Comparison of ENCODE assay signal across 34 cellular contexts in genomic region chr3:131995936-131996335, GRCh38. TPM values are rescaled to one million over a fixed set of nuclear protein-coding genes. Genes with fewer than 3 reads are reported as not detected.
"Had no signal": no experiment of that assay in that cellular context is flagged by ENCODE, and none has a peak within 500 bp of the region (broad histone marks: within the 10 kb centered on the region; RNA-seq: fewer than 3 reads in every experiment).

No MANE protein-coding gene starts in this region.

- H3K27me3 Mint-ChIP-seq: activated naive CD4-positive, alpha-beta T cell treated with anti-CD3 and anti-CD28 coated beads, Interleukin-2, amount 10 ng/mL, durations not matched to agents 7 days and 5 days; activated naive CD8-positive, alpha-beta T cell treated with anti-CD3 and anti-CD28 coated beads, Interleukin-2, amount 10 ng/mL, durations not matched to agents 7 days and 5 days; stimulated activated memory B cell treated with anti-CD40 and anti-IgM and Interleukin-4, amounts not matched to agents 10 μg/mL and 1 μg/mL and 100 μg/mL, for 72 hours had no signal

- H3K4me3 ChIP-seq: ascending aorta, breast epithelium, gastrocnemius medialis, pancreas, prostate gland, sigmoid colon, upper lobe of left lung had no signal

- DNase-seq: activated CD4-positive, alpha-beta memory T cell treated with anti-CD3 and anti-CD28 coated beads for 36 hours; activated CD4-positive, alpha-beta T cell treated with anti-CD3 and anti-CD28 coated beads for 48 hours; activated CD8-positive, alpha-beta memory T cell treated with anti-CD3 and anti-CD28 coated beads, Interleukin-2, amount 50 U/mL, for 4 hours; activated effector memory CD4-positive, alpha-beta T cell treated with anti-CD3 and anti-CD28 coated beads, Interleukin-2, amount 50 U/mL, for 16 hours; activated naive CD4-positive, alpha-beta T cell treated with anti-CD3 and anti-CD28 coated beads, Interleukin-2, amount 10 ng/mL, durations not matched to agents 7 days and 5 days; activated naive CD8-positive, alpha-beta T cell treated with anti-CD3 and anti-CD28 coated beads, Interleukin-2, amount 10 ng/mL, durations not matched to agents 7 days and 5 days; activated T-cell treated with anti-CD3 and anti-CD28 coated beads, Interleukin-2, amount 50 U/mL, for 1 hour; endodermal cell; gastrocnemius medialis; glutamatergic neuron; islet precursor cell; left cardiac atrium; mammary epithelial cell; naive B cell; pancreas; sigmoid colon; small intestine; stimulated activated CD4-positive, alpha-beta T cell treated with anti-CD3 and anti-CD28 coated beads, Interleukin-1b, Interleukin-23, amount 100 ng/mL, for 48 hours; stimulated activated CD4-positive, alpha-beta T cell treated with anti-CD3 and anti-CD28 coated beads, Interleukin-4, amount 100 ng/mL, for 4 hours; stimulated activated CD8-positive, alpha-beta memory T cell treated with anti-CD3 and anti-CD28 coated beads, Interleukin-4, amount 100 ng/mL, for 48 hours; stimulated activated naive CD8-positive, alpha-beta T cell treated with anti-CD3 and anti-CD28 coated beads, Interleukin-15, amount 100 ng/mL, for 72 hours; substantia nigra; upper lobe of left lung; WERI-Rb-1 had no signal

- H3K27ac Mint-ChIP-seq: activated CD4-positive, alpha-beta memory T cell treated with anti-CD3 and anti-CD28 coated beads for 36 hours; activated naive CD4-positive, alpha-beta T cell treated with anti-CD3 and anti-CD28 coated beads, Interleukin-2, amount 10 ng/mL, durations not matched to agents 7 days and 5 days; activated naive CD8-positive, alpha-beta T cell treated with anti-CD3 and anti-CD28 coated beads, Interleukin-2, amount 10 ng/mL, durations not matched to agents 7 days and 5 days; activated T-helper 1 cell treated with anti-CD3 and anti-CD28 coated beads, Interleukin-12 subunit alpha, Interleukin-12 subunit beta, Interleukin-2, Interleukin-4 antibody, amounts not matched to agents 30 ng/mL and 10 ng/mL and 1 ng/mL, durations not matched to agents 14 hours and 24 hours and 36 hours; dendritic cell treated with granulocyte-macrophage colony-stimulating factor and Interleukin-4, amounts not matched to agents 40 ng/mL and 50 ng/mL, for 4 days; endodermal cell; stimulated activated memory B cell treated with anti-CD40 and anti-IgM and Interleukin-4, amounts not matched to agents 10 μg/mL and 1 μg/mL and 100 μg/mL, for 72 hours; stimulated activated naive CD8-positive, alpha-beta T cell treated with anti-CD3 and anti-CD28 coated beads, Interleukin-15, amount 100 ng/mL, for 72 hours had no signal

- H3K4me3 Mint-ChIP-seq: activated CD4-positive, alpha-beta memory T cell treated with anti-CD3 and anti-CD28 coated beads for 36 hours; activated naive CD4-positive, alpha-beta T cell treated with anti-CD3 and anti-CD28 coated beads, Interleukin-2, amount 10 ng/mL, durations not matched to agents 7 days and 5 days; activated naive CD8-positive, alpha-beta T cell treated with anti-CD3 and anti-CD28 coated beads, Interleukin-2, amount 10 ng/mL, durations not matched to agents 7 days and 5 days; activated T-helper 1 cell treated with anti-CD3 and anti-CD28 coated beads, Interleukin-12 subunit alpha, Interleukin-12 subunit beta, Interleukin-2, Interleukin-4 antibody, amounts not matched to agents 30 ng/mL and 10 ng/mL and 1 ng/mL, durations not matched to agents 14 hours and 24 hours and 36 hours; central memory CD8-positive, alpha-beta T cell; dendritic cell treated with granulocyte-macrophage colony-stimulating factor and Interleukin-4, amounts not matched to agents 40 ng/mL and 50 ng/mL, for 4 days; endodermal cell; naive B cell; stimulated activated memory B cell treated with anti-CD40 and anti-IgM and Interleukin-4, amounts not matched to agents 10 μg/mL and 1 μg/mL and 100 μg/mL, for 72 hours; stimulated activated naive CD8-positive, alpha-beta T cell treated with anti-CD3 and anti-CD28 coated beads, Interleukin-15, amount 100 ng/mL, for 72 hours had no signal

- H3K36me3 ChIP-seq: ascending aorta, breast epithelium, gastrocnemius medialis, pancreas, prostate gland, sigmoid colon, upper lobe of left lung, WERI-Rb-1 had no signal

- H3K27me3 ChIP-seq: ascending aorta, breast epithelium, gastrocnemius medialis, pancreas, sigmoid colon, upper lobe of left lung had no signal

- H3K27ac ChIP-seq: ascending aorta, breast epithelium, gastrocnemius medialis, pancreas, prostate gland, sigmoid colon, upper lobe of left lung, WERI-Rb-1 had no signal

- H3K9me3 Mint-ChIP-seq: activated naive CD8-positive, alpha-beta T cell treated with anti-CD3 and anti-CD28 coated beads, Interleukin-2, amount 10 ng/mL, durations not matched to agents 7 days and 5 days; central memory CD8-positive, alpha-beta T cell; dendritic cell treated with granulocyte-macrophage colony-stimulating factor and Interleukin-4, amounts not matched to agents 40 ng/mL and 50 ng/mL, for 4 days; stimulated activated naive CD8-positive, alpha-beta T cell treated with anti-CD3 and anti-CD28 coated beads, Interleukin-15, amount 100 ng/mL, for 72 hours had no signal

- H3K9me3 ChIP-seq: ascending aorta, gastrocnemius medialis, pancreas, prostate gland, sigmoid colon had no signal

- H3K36me3 Mint-ChIP-seq: activated CD4-positive, alpha-beta memory T cell treated with anti-CD3 and anti-CD28 coated beads for 36 hours; activated naive CD4-positive, alpha-beta T cell treated with anti-CD3 and anti-CD28 coated beads, Interleukin-2, amount 10 ng/mL, durations not matched to agents 7 days and 5 days; activated naive CD8-positive, alpha-beta T cell treated with anti-CD3 and anti-CD28 coated beads, Interleukin-2, amount 10 ng/mL, durations not matched to agents 7 days and 5 days; stimulated activated memory B cell treated with anti-CD40 and anti-IgM and Interleukin-4, amounts not matched to agents 10 μg/mL and 1 μg/mL and 100 μg/mL, for 72 hours had no signal

- H3K4me1 Mint-ChIP-seq: activated naive CD4-positive, alpha-beta T cell treated with anti-CD3 and anti-CD28 coated beads, Interleukin-2, amount 10 ng/mL, durations not matched to agents 7 days and 5 days; activated naive CD8-positive, alpha-beta T cell treated with anti-CD3 and anti-CD28 coated beads, Interleukin-2, amount 10 ng/mL, durations not matched to agents 7 days and 5 days; central memory CD8-positive, alpha-beta T cell; naive B cell; stimulated activated memory B cell treated with anti-CD40 and anti-IgM and Interleukin-4, amounts not matched to agents 10 μg/mL and 1 μg/mL and 100 μg/mL, for 72 hours; stimulated activated naive CD8-positive, alpha-beta T cell treated with anti-CD3 and anti-CD28 coated beads, Interleukin-15, amount 100 ng/mL, for 72 hours had no signal

- H3K4me1 ChIP-seq: ascending aorta, breast epithelium, gastrocnemius medialis, pancreas, prostate gland, sigmoid colon, upper lobe of left lung had no signal

- ATAC-seq: activated CD4-positive, CD25-positive, alpha-beta regulatory T cell treated with anti-CD3 and anti-CD28 coated beads, Interleukin-2, amount 50 U/mL, for 24 hours; esophagus mucosa; gastrocnemius medialis; left cardiac atrium; pancreas; stimulated activated memory B cell treated with anti-CD40 and anti-IgM and Interleukin-4, amounts not matched to agents 10 μg/mL and 1 μg/mL and 100 μg/mL, for 72 hours; stimulated activated naive CD8-positive, alpha-beta T cell treated with anti-CD3 and anti-CD28 coated beads, Interleukin-15, amount 100 ng/mL, for 72 hours had no signal

RNA-seq across cellular contexts. Expression of gene CPNE4, which starts 38.9 kb away (rescaled TPM):
- total RNA-seq: activated CD4-positive, alpha-beta memory T cell treated with anti-CD3 and anti-CD28 coated beads for 36 hours; activated CD8-positive, alpha-beta memory T cell treated with anti-CD3 and anti-CD28 coated beads for 36 hours; activated naive CD8-positive, alpha-beta T cell treated with anti-CD3 and anti-CD28 coated beads, Interleukin-2, amount 10 ng/mL, durations not matched to agents 7 days and 5 days; activated T-helper 1 cell treated with anti-CD3 and anti-CD28 coated beads, Interleukin-12 subunit alpha, Interleukin-12 subunit beta, Interleukin-2, Interleukin-4 antibody, amounts not matched to agents 30 ng/mL and 10 ng/mL and 1 ng/mL, durations not matched to agents 14 hours and 24 hours and 36 hours; ascending aorta; gastrocnemius medialis had no signal
